Comparison of ENCODE assay signal across 8 cellular contexts in genomic region chr10:17232276-17232987, GRCh38. TPM values are rescaled to one million over a fixed set of nuclear protein-coding genes. Genes with fewer than 3 reads are reported as not detected.
A peak's percentile ranks its signal among the peaks of the same experiment; 100 is the strongest.
DNase-seq lines count a peak whose midpoint lies in the region; ATAC-seq and TF ChIP-seq lines count a peak whose summit lies in the region.

No MANE protein-coding gene starts in this region.

- peak overlapping the region; percentile 92 to 99 (median 96) for H3K27ac ChIP-seq in transverse colon

- TF ChIP-seq CTCF in transverse colon (IDR thresholded peaks at IDR 0.05) = no peak

- intact Hi-C loops in transverse colon (cut with DNase I; ENCODE audit: low total_unique reads) = no loop called here

- TF ChIP-seq POLR2A in transverse colon (IDR thresholded peaks at IDR 0.05) = no peak

- H3K9me3 ChIP-seq in T-helper 17 cell (ENCODE audit: control insufficient read depth, low read length, poor library complexity, severe bottlenecking) (no peaks in the 10 kb centered on the region), transverse colon (no peaks in the 10 kb centered on the region)

- no peaks in the 10 kb centered on the region for H3K9me3 Mint-ChIP-seq in activated naive CD4-positive, alpha-beta T cell treated with anti-CD3 and anti-CD28 coated beads, Interleukin-2, amount 50 U/mL, for 72 hours

- peak overlapping the region; percentile 65 to 96 for H3K27ac Mint-ChIP-seq in activated naive CD4-positive, alpha-beta T cell treated with anti-CD3 and anti-CD28 coated beads, Interleukin-2, amount 50 U/mL, for 72 hours
- peak overlapping the region; percentile 98 for H3K27ac Mint-ChIP-seq in T-helper 17 cell

- peaks cover 15% of the 10 kb centered on the region for H3K27me3 ChIP-seq in transverse colon

- peak overlapping the region; percentile 94 for H3K4me3 Mint-ChIP-seq in T-helper 17 cell

- ATAC-seq in activated naive CD4-positive, alpha-beta T cell treated with anti-CD3 and anti-CD28 coated beads, Interleukin-2, amount 50 U/mL, for 72 hours = no peak
- no peak for ATAC-seq in T-helper 17 cell

- H3K4me3 ChIP-seq in transverse colon = peak overlapping the region in 1 of 4 donors; percentile 59

- DNase-seq in activated naive CD4-positive, alpha-beta T cell treated with anti-CD3 and anti-CD28 coated beads, Interleukin-2, amount 50 U/mL, for 72 hours (ENCODE audit: low spot score in 2 of 2) = no peak
- no peak for DNase-seq in activated naive CD4-positive, alpha-beta T cell treated with Interleukin-2 at 50 U/mL for 16 hours
- DNase-seq in T-helper 17 cell (no peak), glomerular visceral epithelial cell (ENCODE audit: extremely low spot score) (peak; percentile 26), transverse colon (no peak), AG08396 (ENCODE audit: low spot score) (no peak), GM03348 (ENCODE audit: low spot score) (no peak), NCI-H2196 treated with DMSO at 0.1 percent for 48 hours (lab: John Stamatoyannopoulos, UW; ENCODE audit: unreplicated experiment) (no peak)

- no peaks in the 10 kb centered on the region for H3K27me3 Mint-ChIP-seq in T-helper 17 cell

- H3K4me1 ChIP-seq in transverse colon = peaks cover 6 to 71% (median 44%) of the 10 kb centered on the region in 4 donors

- peaks cover 37 to 44% of the 10 kb centered on the region in 2 donors for H3K36me3 Mint-ChIP-seq in activated naive CD4-positive, alpha-beta T cell treated with anti-CD3 and anti-CD28 coated beads, Interleukin-2, amount 50 U/mL, for 72 hours
- H3K36me3 Mint-ChIP-seq in T-helper 17 cell (ENCODE audit: low read depth) = peaks cover 12% of the 10 kb centered on the region

- 23 to 42% methylated on average over 3 of the region's 3 CpGs for WGBS in transverse colon (ENCODE audit: low coverage in 1 of 2), 2 donors

- in situ Hi-C loops in transverse colon (cut with MboI; ENCODE audit: low pct_ligation_motif_present in 1 of 4, low pct_unique_long_range_greater_than_20kb in 1 of 4, low sequenced_read_pairs in 3 of 4) = no loop called here

- peaks cover 0 to 49% (median 15%) of the 10 kb centered on the region in 4 donors for H3K36me3 ChIP-seq in transverse colon

- peaks cover 53% of the 10 kb centered on the region for H3K4me1 Mint-ChIP-seq in T-helper 17 cell

- no peak for TF ChIP-seq EP300 in transverse colon (IDR thresholded peaks at IDR 0.05; ENCODE audit: low read depth)

RNA-seq across cellular contexts. Expression of gene VIM, which starts 4.4 kb away (rescaled TPM):
- total RNA-seq in activated naive CD4-positive, alpha-beta T cell treated with anti-CD3 and anti-CD28 coated beads, Interleukin-2, amount 50 U/mL, for 72 hours = 100 to 1,000 TPM; 238 to 296 TPM
- total RNA-seq in T-helper 17 cell (1,000 to 10,000 TPM; 1,558 to 2,042 TPM), transverse colon (1,000 to 10,000 TPM in 1 of 4 donors, 100 to 1,000 TPM in 3; 345 to 1,157 (median 686) TPM)

RNA-seq across cellular contexts. Expression of gene TRDMT1, which starts 31.0 kb away (rescaled TPM):
- 1 to 10 TPM; 7.1 to 9.4 TPM for total RNA-seq in activated naive CD4-positive, alpha-beta T cell treated with anti-CD3 and anti-CD28 coated beads, Interleukin-2, amount 50 U/mL, for 72 hours
- 10 to 100 TPM; 10.6 to 15.6 TPM for total RNA-seq in T-helper 17 cell
- total RNA-seq in transverse colon = 1 to 10 TPM; 3.7 to 9.7 (median 7.9) TPM
